In the genomic region with DNA sequence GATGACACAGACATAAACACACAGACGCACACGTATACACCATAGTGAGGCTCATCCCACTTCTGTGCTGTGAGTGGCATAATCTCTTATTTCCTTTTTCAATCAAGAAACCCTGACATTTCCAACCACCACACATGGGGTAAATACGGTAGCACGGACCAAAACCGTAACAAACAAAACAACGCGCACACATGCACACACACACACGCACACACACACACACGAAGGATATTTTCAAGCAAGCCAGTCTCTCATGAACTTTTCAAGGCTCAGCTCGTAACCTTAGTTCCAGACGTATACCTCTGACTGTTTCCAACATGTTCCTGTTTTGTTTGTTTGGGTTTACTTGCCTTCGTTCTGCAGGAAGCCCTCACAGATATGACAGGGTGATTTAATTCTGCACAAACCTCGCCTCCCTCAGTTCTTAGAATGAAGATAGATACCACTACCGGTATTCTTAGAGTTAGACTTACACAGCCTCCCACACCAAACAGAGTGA, we compare ENCODE assay signal across 10 cellular contexts.
A peak's percentile ranks its signal among the peaks of the same experiment; 100 is the strongest.
DNase-seq lines count a peak whose midpoint lies in the region; ATAC-seq and TF ChIP-seq lines count a peak whose summit lies in the region.
"Had no signal": no experiment of that assay in that cellular context is flagged by ENCODE, and none has a peak within 500 bp of the region (broad histone marks: within the 10 kb centered on the region; RNA-seq: fewer than 3 reads in every experiment).

No MANE protein-coding gene starts in this region.

- no peak overlapping the region for H2AFZ ChIP-seq in OCI-LY1 (ENCODE audit: low read length)

- H3K4me3 ChIP-seq in OCI-LY1 (ENCODE audit: low read depth, low read length, poor library complexity, severe bottlenecking) (no peak overlapping the region), suprapubic skin (peak overlapping the region; percentile 3)

- no peaks in the 10 kb centered on the region for H3K9me3 ChIP-seq in OCI-LY1 (ENCODE audit: low read length)
- H3K9me3 ChIP-seq in suprapubic skin, result no peaks in the 10 kb centered on the region

- H3K4me2 ChIP-seq in OCI-LY1 (ENCODE audit: low read length), result no peak overlapping the region

- no peaks in the 10 kb centered on the region for H3F3A ChIP-seq in OCI-LY1 (ENCODE audit: insufficient read depth, low read length)

- peaks cover 26% of the 10 kb centered on the region for H3K4me1 ChIP-seq in OCI-LY1 (ENCODE audit: insufficient read depth, low read length, severe bottlenecking)
- H3K4me1 ChIP-seq in suprapubic skin, result peaks cover 34% of the 10 kb centered on the region

- no peaks in the 10 kb centered on the region for H4K20me1 ChIP-seq in OCI-LY1 (ENCODE audit: insufficient read depth, low read length)

- peaks cover 24% of the 10 kb centered on the region for H3K36me3 ChIP-seq in OCI-LY1 (ENCODE audit: insufficient read depth, low read length)
- no peaks in the 10 kb centered on the region for H3K36me3 ChIP-seq in suprapubic skin

- H3K4me1 Mint-ChIP-seq in activated naive CD8-positive, alpha-beta T cell treated with anti-CD3 and anti-CD28 coated beads, Interleukin-2, amount 10 ng/mL, durations not matched to agents 7 days and 5 days, result peaks cover 34% of the 10 kb centered on the region
- peaks cover 33% of the 10 kb centered on the region for H3K4me1 Mint-ChIP-seq in activated naive CD8-positive, alpha-beta T cell treated with anti-CD3 and anti-CD28 coated beads for 36 hours
- peaks cover 4% of the 10 kb centered on the region for H3K4me1 Mint-ChIP-seq in central memory CD8-positive, alpha-beta T cell
- peaks cover 23% of the 10 kb centered on the region for H3K4me1 Mint-ChIP-seq in nephron progenitor cell
- H3K4me1 Mint-ChIP-seq: nephron had no signal

- H3K9ac ChIP-seq in OCI-LY1 (ENCODE audit: low read length), result no peak overlapping the region

- TF ChIP-seq CTCF in OCI-LY1 (IDR thresholded peaks at IDR 0.05; ENCODE audit: low read length) (no peak), suprapubic skin (IDR thresholded peaks at IDR 0.05) (no peak), nephron progenitor cell (IDR thresholded peaks at IDR 0.05) (no peak)

- POLR2A ChIA-PET in activated naive CD8-positive, alpha-beta T cell treated with anti-CD3 and anti-CD28 coated beads, Interleukin-2, amount 10 ng/mL, durations not matched to agents 7 days and 5 days (lab: Charles Lee), result interaction anchor here (0.6 to 2.2 kb wide), 11 partner anchors 11 to 122 kb away, joined by 3 to 53 read pairs (median 4); partner anchors contain the start of gene BCL2

- H3K27ac ChIP-seq in OCI-LY1 (ENCODE audit: low read depth, low read length, poor library complexity, severe bottlenecking) (peak overlapping the region; percentile 17), suprapubic skin (no peak overlapping the region)

- H3K9me3 Mint-ChIP-seq in activated naive CD8-positive, alpha-beta T cell treated with anti-CD3 and anti-CD28 coated beads, Interleukin-2, amount 10 ng/mL, durations not matched to agents 7 days and 5 days, result no peaks in the 10 kb centered on the region
- no peaks in the 10 kb centered on the region for H3K9me3 Mint-ChIP-seq in activated naive CD8-positive, alpha-beta T cell treated with anti-CD3 and anti-CD28 coated beads for 36 hours
- H3K9me3 Mint-ChIP-seq in central memory CD8-positive, alpha-beta T cell, result no peaks in the 10 kb centered on the region
- no peaks in the 10 kb centered on the region for H3K9me3 Mint-ChIP-seq in nephron progenitor cell
- H3K9me3 Mint-ChIP-seq: nephron had no signal

- H3K27me3 Mint-ChIP-seq in activated naive CD8-positive, alpha-beta T cell treated with anti-CD3 and anti-CD28 coated beads, Interleukin-2, amount 10 ng/mL, durations not matched to agents 7 days and 5 days, result no peaks in the 10 kb centered on the region
- H3K27me3 Mint-ChIP-seq in activated naive CD8-positive, alpha-beta T cell treated with anti-CD3 and anti-CD28 coated beads for 36 hours, result no peaks in the 10 kb centered on the region
- H3K27me3 Mint-ChIP-seq in central memory CD8-positive, alpha-beta T cell, result no peaks in the 10 kb centered on the region
- no peaks in the 10 kb centered on the region for H3K27me3 Mint-ChIP-seq in nephron progenitor cell (ENCODE audit: low read depth, poor library complexity)

- H3K9me2 ChIP-seq in OCI-LY1 (ENCODE audit: low read depth, low read length), result no peaks in the 10 kb centered on the region

- H3K27ac Mint-ChIP-seq in activated naive CD8-positive, alpha-beta T cell treated with anti-CD3 and anti-CD28 coated beads, Interleukin-2, amount 10 ng/mL, durations not matched to agents 7 days and 5 days, result no peak overlapping the region
- H3K27ac Mint-ChIP-seq in activated naive CD8-positive, alpha-beta T cell treated with anti-CD3 and anti-CD28 coated beads for 36 hours, result no peak overlapping the region
- no peak overlapping the region for H3K27ac Mint-ChIP-seq in central memory CD8-positive, alpha-beta T cell (ENCODE audit: low read depth)
- H3K27ac Mint-ChIP-seq in nephron progenitor cell, result no peak overlapping the region
- H3K27ac Mint-ChIP-seq: nephron had no signal

- no peak for TF ChIP-seq POLR2A in suprapubic skin (IDR thresholded peaks at IDR 0.05)

- 22% methylated on average over 14 of the region's 14 CpGs for WGBS in suprapubic skin

- peaks cover 66% of the 10 kb centered on the region for H3K79me2 ChIP-seq in OCI-LY1 (ENCODE audit: insufficient read depth, low read length)

- H3K4me3 Mint-ChIP-seq in activated naive CD8-positive, alpha-beta T cell treated with anti-CD3 and anti-CD28 coated beads, Interleukin-2, amount 10 ng/mL, durations not matched to agents 7 days and 5 days, result no peak overlapping the region
- H3K4me3 Mint-ChIP-seq in activated naive CD8-positive, alpha-beta T cell treated with anti-CD3 and anti-CD28 coated beads for 36 hours, result no peak overlapping the region
- no peak overlapping the region for H3K4me3 Mint-ChIP-seq in central memory CD8-positive, alpha-beta T cell
- H3K4me3 Mint-ChIP-seq in nephron progenitor cell, result no peak overlapping the region
- H3K4me3 Mint-ChIP-seq: nephron had no signal

- ATAC-seq in activated naive CD8-positive, alpha-beta T cell treated with anti-CD3 and anti-CD28 coated beads, Interleukin-2, amount 10 ng/mL, durations not matched to agents 7 days and 5 days (ENCODE audit: low read depth), result peak; percentile 87
- ATAC-seq in central memory CD8-positive, alpha-beta T cell (replicated peaks; ENCODE audit: extremely low read depth, poor library complexity, severe bottlenecking), result peak; percentile 65

- no peak for TF ChIP-seq EP300 in suprapubic skin (IDR thresholded peaks at IDR 0.05)

- DNase-seq in activated naive CD8-positive, alpha-beta T cell treated with anti-CD3 and anti-CD28 coated beads, Interleukin-2, amount 10 ng/mL, durations not matched to agents 7 days and 5 days, result no peak
- DNase-seq in activated naive CD8-positive, alpha-beta T cell treated with anti-CD3 and anti-CD28 coated beads for 36 hours, result no peak
- peak in 1 of 2 donors; percentile 27 for DNase-seq in central memory CD8-positive, alpha-beta T cell (ENCODE audit: low spot score in 2 of 2)
- DNase-seq in suprapubic skin (ENCODE audit: low spot score in 2 of 2), result no peak
- no peak for DNase-seq in nephron progenitor cell
- DNase-seq in SIG-M5 (lab: John Stamatoyannopoulos, UW), result no peak
- DNase-seq in NCI-H446 (lab: John Stamatoyannopoulos, UW), result no peak
- DNase-seq: NCI-H1092 treated with DMSO at 0.1 percent for 48 hours had no signal

- H3K27me3 ChIP-seq in OCI-LY1 (ENCODE audit: insufficient read depth, low read length) (no peaks in the 10 kb centered on the region), suprapubic skin (no peaks in the 10 kb centered on the region)

- peaks cover 30% of the 10 kb centered on the region for H3K36me3 Mint-ChIP-seq in activated naive CD8-positive, alpha-beta T cell treated with anti-CD3 and anti-CD28 coated beads, Interleukin-2, amount 10 ng/mL, durations not matched to agents 7 days and 5 days
- peaks cover 18% of the 10 kb centered on the region for H3K36me3 Mint-ChIP-seq in activated naive CD8-positive, alpha-beta T cell treated with anti-CD3 and anti-CD28 coated beads for 36 hours
- no peaks in the 10 kb centered on the region for H3K36me3 Mint-ChIP-seq in central memory CD8-positive, alpha-beta T cell (ENCODE audit: insufficient read depth)
- H3K36me3 Mint-ChIP-seq in nephron progenitor cell (ENCODE audit: low read depth), result no peaks in the 10 kb centered on the region
